8 cellular contexts compared by ENCODE assay signal in genomic region chr3:47781326-47781684, GRCh38. TPM values are rescaled to one million over a fixed set of nuclear protein-coding genes. Genes with fewer than 3 reads are reported as not detected.
DNase-seq lines count a peak whose midpoint lies in the region; ATAC-seq and TF ChIP-seq lines count a peak whose summit lies in the region.

No MANE protein-coding gene starts in this region.

- H3K9me3 Mint-ChIP-seq in activated B cell treated with CpG ODN at 0.5 μM for 24 hours (no peaks in the 10 kb centered on the region), chondrocyte (ENCODE audit: low read depth) (no peaks in the 10 kb centered on the region)

- peak overlapping the region; percentile 96 to 100 (median 99) for H3K27ac ChIP-seq in BLaER1 treated with 17β-estradiol and CSF1 and Interleukin-3, amounts not matched to agents 10 nM and 100 nM
- peak overlapping the region; percentile 76 to 99 (median 84) for H3K27ac ChIP-seq in right lobe of liver

- H3K36me3 ChIP-seq in BLaER1 treated with 17β-estradiol and CSF1 and Interleukin-3, amounts not matched to agents 10 nM and 100 nM: peaks cover 0 to 35% (median 27%) of the 10 kb centered on the region in 11 experiments; a peak in 17 of 22 replicates
- H3K36me3 ChIP-seq in right lobe of liver: no peaks in the 10 kb centered on the region

- DNase-seq in activated B cell treated with CpG ODN at 0.5 μM for 24 hours (peak; percentile 68), chondrocyte (ENCODE audit: low spot score) (no peak), right lobe of liver (peak; percentile 76 to 85 (median 77)), cortex of kidney (lab: John Stamatoyannopoulos, UW) (no peak)
- DNase-seq in stimulated activated CD4-positive, alpha-beta T cell treated with anti-CD3 and anti-CD28 coated beads, Interleukin-4, amount 100 ng/mL, for 4 hours: peak; percentile 67 to 69

- H3K36me3 Mint-ChIP-seq in activated B cell treated with CpG ODN at 0.5 μM for 24 hours (ENCODE audit: low read depth) (peaks cover 14% of the 10 kb centered on the region), chondrocyte (ENCODE audit: low read depth) (no peaks in the 10 kb centered on the region)

- POLR2A ChIA-PET in activated B cell treated with CpG ODN at 0.5 μM for 24 hours (lab: Charles Lee): interaction anchor here (0.7 to 1.0 kb wide), 5 partner anchors 8 to 268 kb away, joined by 3 to 13 read pairs (median 3); no protein-coding TSS in a partner anchor

- peaks cover 33 to 47% (median 37%) of the 10 kb centered on the region in 11 experiments; a peak in 21 of 22 replicates for H4K20me1 ChIP-seq in BLaER1 treated with 17β-estradiol and CSF1 and Interleukin-3, amounts not matched to agents 10 nM and 100 nM

- H3K27ac Mint-ChIP-seq in activated B cell treated with CpG ODN at 0.5 μM for 24 hours (peak overlapping the region; percentile 91), chondrocyte (ENCODE audit: unreplicated experiment) (peak overlapping the region; percentile 98)

- peak overlapping the region; percentile 81 to 98 (median 93) for H3K4me3 ChIP-seq in BLaER1 treated with 17β-estradiol and CSF1 and Interleukin-3, amounts not matched to agents 10 nM and 100 nM
- peak overlapping the region; percentile 86 to 95 (median 92) for H3K4me3 ChIP-seq in right lobe of liver

- H3K4me2 ChIP-seq in BLaER1 treated with 17β-estradiol and CSF1 and Interleukin-3, amounts not matched to agents 10 nM and 100 nM: peak overlapping the region; percentile 80 to 95 (median 86)

- TF ChIP-seq CTCF in activated B cell treated with CpG ODN at 0.5 μM for 24 hours (IDR thresholded peaks at IDR 0.05) (no peak), chondrocyte (IDR thresholded peaks at IDR 0.05) (no peak), right lobe of liver (IDR thresholded peaks at IDR 0.05) (no peak)

- H3K9ac ChIP-seq in BLaER1 treated with 17β-estradiol and CSF1 and Interleukin-3, amounts not matched to agents 10 nM and 100 nM: peak overlapping the region; percentile 97 to 100 (median 99)

- H3K9me3 ChIP-seq in BLaER1 treated with 17β-estradiol and CSF1 and Interleukin-3, amounts not matched to agents 10 nM and 100 nM (replicated peaks in 1 of 11): no peaks in the 10 kb centered on the region
- no peaks in the 10 kb centered on the region for H3K9me3 ChIP-seq in right lobe of liver

- CTCF ChIA-PET in activated B cell treated with CpG ODN at 0.5 μM for 24 hours (lab: Charles Lee): no interaction called here

- H3K27me3 Mint-ChIP-seq in activated B cell treated with CpG ODN at 0.5 μM for 24 hours: no peaks in the 10 kb centered on the region
- no peaks in the 10 kb centered on the region for H3K27me3 Mint-ChIP-seq in chondrocyte (ENCODE audit: low read depth)

- peaks cover 39 to 51% (median 44%) of the 10 kb centered on the region in 10 experiments for H3K4me1 ChIP-seq in BLaER1 treated with 17β-estradiol and CSF1 and Interleukin-3, amounts not matched to agents 10 nM and 100 nM
- H3K4me1 ChIP-seq in right lobe of liver: peaks cover 0 to 24% (median 5%) of the 10 kb centered on the region in 4 donors

- H3K4me3 Mint-ChIP-seq in activated B cell treated with CpG ODN at 0.5 μM for 24 hours (peak overlapping the region; percentile 93), chondrocyte (ENCODE audit: unreplicated experiment) (peak overlapping the region; percentile 94)

- intact Hi-C loops in activated B cell treated with CpG ODN at 0.5 μM for 24 hours (cut with micrococcal nuclease): loop anchor here (1.0 to 10.0 kb wide), 6 partner anchors 22 to 1631 kb away; partner anchors contain the start of genes DHX30, ELP6, KIF9 and KLHL18
- intact Hi-C loops in right lobe of liver (cut with DNase I): no loop called here

- WGBS in right lobe of liver (ENCODE audit: insufficient coverage, low coverage, low lambda C conversion rate, missing lambda C conversion rate): no CpG with 5 or more reads among the region's 37 CpGs

- peak; percentile 25 for ATAC-seq in GM19395 (IDR thresholded peaks at IDR 0.05; ENCODE audit: unreplicated experiment)
- ATAC-seq in HG03565 (IDR thresholded peaks at IDR 0.05; ENCODE audit: unreplicated experiment): peak; percentile 21
- ATAC-seq in activated B cell treated with CpG ODN at 0.5 μM for 24 hours (ENCODE audit: low read depth): peak; percentile 35
- ATAC-seq in right lobe of liver: peak; percentile 52 to 72 (median 58)

- H3K4me1 Mint-ChIP-seq in activated B cell treated with CpG ODN at 0.5 μM for 24 hours: peaks cover 47% of the 10 kb centered on the region
- H3K4me1 Mint-ChIP-seq in chondrocyte (ENCODE audit: low read depth): peaks cover 25% of the 10 kb centered on the region

- H3K27me3 ChIP-seq in BLaER1 treated with 17β-estradiol and CSF1 and Interleukin-3, amounts not matched to agents 10 nM and 100 nM: no peaks in the 10 kb centered on the region
- H3K27me3 ChIP-seq in right lobe of liver: no peaks in the 10 kb centered on the region

- no peak for TF ChIP-seq POLR2A in right lobe of liver (IDR thresholded peaks at IDR 0.05)

RNA-seq across cellular contexts. Expression of gene SMARCC1, which starts 0.4 kb away (rescaled TPM):
- 136 and 144 TPM in 2 replicates for total RNA-seq in activated B cell treated with CpG ODN at 0.5 μM for 24 hours
- total RNA-seq in chondrocyte: 81.5 to 86.3 TPM (median 83.5 TPM) in 3 replicates
- 10 to 100 TPM; 15.6 to 32.0 (median 24.1) TPM for total RNA-seq in right lobe of liver

RNA-seq across cellular contexts. Expression of gene DHX30, which starts 21.6 kb away (rescaled TPM):
- total RNA-seq in activated B cell treated with CpG ODN at 0.5 μM for 24 hours (71.3 and 77.4 TPM in 2 replicates), chondrocyte (44.8 to 73.7 TPM (median 47.5 TPM) in 3 replicates), right lobe of liver (10 to 100 TPM; 20.1 to 40.9 (median 28.7) TPM)

Comparison
In these comparisons a context has a peak if more than half of its experiments do, and no peak if none do; other contexts are left out.
1. DNase-seq: peak in activated B cell treated with CpG ODN at 0.5 μM for 24 hours (single experiment), right lobe of liver (3 of 3) and stimulated activated CD4-positive, alpha-beta T cell treated with anti-CD3 and anti-CD28 coated beads, Interleukin-4, amount 100 ng/mL, for 4 hours (2 of 2); none in chondrocyte (single experiment) and cortex of kidney (single experiment).
2. Peak in every context shown above with its lines, with median percentiles within 50 percentile points of each other: ATAC-seq.